In the genomic region with DNA sequence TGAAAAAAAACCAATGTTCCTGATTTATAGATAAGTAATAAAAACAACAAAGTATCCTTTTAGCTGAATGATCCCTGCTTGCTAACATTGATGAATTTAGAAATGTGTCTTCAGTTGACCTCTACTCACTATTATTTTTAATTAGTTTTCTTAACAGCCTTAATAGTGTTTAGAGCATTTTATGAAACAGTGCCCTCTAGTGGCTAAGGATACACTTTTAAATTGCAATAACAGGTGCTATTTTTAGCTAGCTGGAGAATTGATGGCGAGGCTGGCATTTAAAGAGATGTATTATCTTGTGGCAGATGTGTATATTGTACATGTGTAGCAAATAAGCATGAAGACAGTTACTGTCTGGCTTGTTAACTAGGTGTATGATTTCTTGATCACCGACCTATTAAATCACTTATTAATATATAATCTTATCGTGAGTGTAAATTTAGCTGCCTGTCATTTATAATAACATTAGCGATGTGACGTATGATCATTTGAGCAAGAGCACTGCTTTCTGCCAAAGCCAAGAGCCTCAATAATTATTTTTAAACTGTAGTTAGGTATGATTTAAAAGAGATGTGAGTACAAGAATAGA, we compare ENCODE assay signal across 10 cellular contexts.
DNase-seq lines count a peak whose midpoint lies in the region; ATAC-seq, FAIRE-seq and TF ChIP-seq lines count a peak whose summit lies in the region.
"Had no signal": no experiment of that assay in that cellular context is flagged by ENCODE, and none has a peak within 500 bp of the region (broad histone marks: within the 10 kb centered on the region; RNA-seq: fewer than 3 reads in every experiment).

No MANE protein-coding gene starts in this region.

- POLR2A ChIA-PET in GM10248 (lab: Yijun Ruan, JAX), result no interaction called here
- POLR2A ChIA-PET in activated CD4-positive, alpha-beta T cell treated with anti-CD3 and anti-CD28 coated beads, Interleukin-2, amount 10 ng/mL, durations not matched to agents 7 days and 5 days (lab: Charles Lee), result no interaction called here

- DNase-seq in GM10248 (ENCODE audit: extremely low spot score) (no peak), RCC 7860 (ENCODE audit: low spot score) (peak; percentile 38), foreskin keratinocyte (peak in 1 of 2 donors; percentile 9), spleen (no peak)
- no peak for DNase-seq in activated CD4-positive, alpha-beta T cell treated with anti-CD3 and anti-CD28 coated beads, Interleukin-2, amount 10 ng/mL, durations not matched to agents 7 days and 5 days

- ATAC-seq in foreskin keratinocyte (no peak), GM21576 (IDR thresholded peaks at IDR 0.05; ENCODE audit: unreplicated experiment) (no peak), HG03139 (IDR thresholded peaks at IDR 0.05; ENCODE audit: unreplicated experiment) (no peak)
- ATAC-seq: naive thymus-derived CD8-positive, alpha-beta T cell had no signal

- no peaks in the 10 kb centered on the region for H3K27me3 Mint-ChIP-seq in activated CD4-positive, alpha-beta T cell treated with anti-CD3 and anti-CD28 coated beads, Interleukin-2, amount 10 ng/mL, durations not matched to agents 7 days and 5 days

- H3K9ac ChIP-seq in KMS-11, result no peak overlapping the region

- peaks cover 9% of the 10 kb centered on the region for H3K9me3 Mint-ChIP-seq in activated CD4-positive, alpha-beta T cell treated with anti-CD3 and anti-CD28 coated beads, Interleukin-2, amount 10 ng/mL, durations not matched to agents 7 days and 5 days

- TF ChIP-seq POLR2A in spleen (IDR thresholded peaks at IDR 0.05), result no peak

- no peak overlapping the region for H3K4me3 Mint-ChIP-seq in activated CD4-positive, alpha-beta T cell treated with anti-CD3 and anti-CD28 coated beads, Interleukin-2, amount 10 ng/mL, durations not matched to agents 7 days and 5 days
- H3K4me3 Mint-ChIP-seq: naive thymus-derived CD8-positive, alpha-beta T cell; T-helper 1 cell treated with Interleukin-12 subunit alpha and Interleukin-12 subunit beta and Interleukin-4 antibody, amounts not matched to agents 30 μg/mL and 1 μg/mL, for 36 hours had no signal

- H3K27ac ChIP-seq in KMS-11 (no peak overlapping the region), foreskin keratinocyte (no peak overlapping the region), spleen (no peak overlapping the region)

- H3K9me3 ChIP-seq in spleen, result peaks cover 0 to 28% (median 20%) of the 10 kb centered on the region in 8 donors

- no peak overlapping the region for H2AFZ ChIP-seq in KMS-11 (ENCODE audit: low read depth)

- no peaks in the 10 kb centered on the region for H3K36me3 ChIP-seq in KMS-11 (ENCODE audit: insufficient read depth)
- no peaks in the 10 kb centered on the region for H3K36me3 ChIP-seq in spleen

- no peaks in the 10 kb centered on the region for H3K4me1 Mint-ChIP-seq in activated CD4-positive, alpha-beta T cell treated with anti-CD3 and anti-CD28 coated beads, Interleukin-2, amount 10 ng/mL, durations not matched to agents 7 days and 5 days
- H3K4me1 Mint-ChIP-seq: naive thymus-derived CD8-positive, alpha-beta T cell had no signal

- no peaks in the 10 kb centered on the region for H4K20me1 ChIP-seq in KMS-11 (ENCODE audit: insufficient read depth)

- 56 to 64% (median 59%) methylated on average over 5 of the region's 5 CpGs for WGBS in spleen, 5 donors

- H3K27me3 ChIP-seq in KMS-11 (ENCODE audit: insufficient read depth, low read depth), result no peaks in the 10 kb centered on the region
- no peaks in the 10 kb centered on the region for H3K27me3 ChIP-seq in foreskin keratinocyte
- no peaks in the 10 kb centered on the region for H3K27me3 ChIP-seq in spleen (replicated peaks in 1 of 7)

- no peak overlapping the region for H3K4me2 ChIP-seq in KMS-11

- no peak overlapping the region for H3K4me3 ChIP-seq in KMS-11 (IDR thresholded peaks at IDR 0.05; ENCODE audit: insufficient read depth, low read depth, low read length)
- no peak overlapping the region for H3K4me3 ChIP-seq in spleen

- no peaks in the 10 kb centered on the region for H3K36me3 Mint-ChIP-seq in activated CD4-positive, alpha-beta T cell treated with anti-CD3 and anti-CD28 coated beads, Interleukin-2, amount 10 ng/mL, durations not matched to agents 7 days and 5 days (ENCODE audit: low read depth)

- intact Hi-C loops in spleen (cut with DNase I; ENCODE audit: low total_unique reads), result no loop called here

- H3K4me1 ChIP-seq in KMS-11 (ENCODE audit: low read depth, poor library complexity, severe bottlenecking) (no peaks in the 10 kb centered on the region), foreskin keratinocyte (no peaks in the 10 kb centered on the region), spleen (no peaks in the 10 kb centered on the region)

- TF ChIP-seq CTCF in GM10248 (IDR thresholded peaks at IDR 0.05; ENCODE audit: control extremely low read depth, extremely low read depth, low read depth, missing control alignments) (peak; percentile 35), KMS-11 (conservative IDR thresholded peaks at IDR 0.05; ENCODE audit: low read depth, low read length) (peak; percentile 92), foreskin keratinocyte (conservative IDR thresholded peaks at IDR 0.05) (peak; percentile 66), spleen (IDR thresholded peaks at IDR 0.05 in 8 of 11, conservative IDR thresholded peaks at IDR 0.05 in 3 of 11) (peak in 6 of 11 experiments; percentile 23 to 56 (median 48))

- no peaks in the 10 kb centered on the region for H3K79me2 ChIP-seq in KMS-11 (ENCODE audit: insufficient read depth, low read depth)

- CTCF ChIA-PET in GM10248 (lab: Yijun Ruan, JAX), result interaction anchor here (1.0 to 2.4 kb wide), 7 partner anchors 9 to 30 kb away, joined by 4 to 14 read pairs (median 5); no protein-coding TSS in a partner anchor
- CTCF ChIA-PET in activated CD4-positive, alpha-beta T cell treated with anti-CD3 and anti-CD28 coated beads, Interleukin-2, amount 10 ng/mL, durations not matched to agents 7 days and 5 days (lab: Charles Lee), result no interaction called here

- FAIRE-seq in RCC 7860 (lab: Jason Lieb, UNC), result peak; percentile 54

- no peak overlapping the region for H3K27ac Mint-ChIP-seq in activated CD4-positive, alpha-beta T cell treated with anti-CD3 and anti-CD28 coated beads, Interleukin-2, amount 10 ng/mL, durations not matched to agents 7 days and 5 days
- H3K27ac Mint-ChIP-seq: naive thymus-derived CD8-positive, alpha-beta T cell; T-helper 1 cell treated with Interleukin-12 subunit alpha and Interleukin-12 subunit beta and Interleukin-4 antibody, amounts not matched to agents 30 μg/mL and 1 μg/mL, for 36 hours had no signal

Comparison
In these comparisons a context has a peak if more than half of its experiments do, and no peak if none do; other contexts are left out.
1. CTCF ChIP-seq: peak in every context shown above with its lines; median percentile 92 in KMS-11; 66 in foreskin keratinocyte; 48 in spleen; 35 in GM10248.